In genomic region chr1:151968058-151968457, GRCh38 we compare ENCODE assay signal across 8 cellular contexts. TPM values are rescaled to one million over a fixed set of nuclear protein-coding genes. Genes with fewer than 3 reads are reported as not detected.
A peak's percentile ranks its signal among the peaks of the same experiment; 100 is the strongest.
DNase-seq lines count a peak whose midpoint lies in the region; ATAC-seq and TF ChIP-seq lines count a peak whose summit lies in the region.

No MANE protein-coding gene starts in this region.

- H3K36me3 Mint-ChIP-seq in naive B cell: no peaks in the 10 kb centered on the region

- H3K4me1 Mint-ChIP-seq in naive B cell: peaks cover 0 to 7% (median 4%) of the 10 kb centered on the region in 3 donors

- H3K27ac ChIP-seq in WERI-Rb-1: no peak overlapping the region

- peaks cover 13 to 35% (median 23%) of the 10 kb centered on the region in 3 donors for H3K27me3 Mint-ChIP-seq in naive B cell

- H3K4me3 ChIP-seq in WERI-Rb-1 (ENCODE audit: low read depth, low read length): no peak overlapping the region

- peaks cover 4% of the 10 kb centered on the region for H3K9me3 ChIP-seq in WERI-Rb-1 (ENCODE audit: severe bottlenecking)

- ATAC-seq in naive B cell (ENCODE audit: low read depth in 2 of 2) (peak; percentile 75 to 81), HG02642 (IDR thresholded peaks at IDR 0.05; ENCODE audit: poor library complexity, unreplicated experiment) (no peak)

- H3K4me3 Mint-ChIP-seq in naive B cell: no peak overlapping the region

- H3K27ac Mint-ChIP-seq in naive B cell: no peak overlapping the region

- peak; percentile 79 for TF ChIP-seq CTCF in WERI-Rb-1 (IDR thresholded peaks at IDR 0.05; ENCODE audit: low read depth, low read length)

- peaks cover 98% of the 10 kb centered on the region for H3K27me3 ChIP-seq in WERI-Rb-1 (ENCODE audit: insufficient read depth, low read depth, severe bottlenecking)

- DNase-seq in ELR (ENCODE audit: low read depth): peak; percentile 73
- peak; percentile 69 for DNase-seq in M059J (ENCODE audit: low read depth)
- DNase-seq in WERI-Rb-1: peak; percentile 35
- DNase-seq in effector CD4-positive, alpha-beta T cell: peak; percentile 38
- peak; percentile 29 for DNase-seq in naive B cell
- no peak for DNase-seq in ureter (ENCODE audit: low spot score)
- DNase-seq in NCI-H187 (lab: John Stamatoyannopoulos, UW): no peak

- no peaks in the 10 kb centered on the region for H3K9me3 Mint-ChIP-seq in naive B cell

- H3K36me3 ChIP-seq in WERI-Rb-1: no peaks in the 10 kb centered on the region

RNA-seq across cellular contexts. Expression of gene S100A10, which starts 25.6 kb away (rescaled TPM):
- total RNA-seq in M059J (2014; rRNA removed; shearing (Covaris generic)): 120 and 154 TPM in 2 replicates
- 100 to 1,000 TPM; 115 to 209 (median 180) TPM for polyA plus RNA-seq in naive B cell (ENCODE audit: low read depth in 6 of 6)
- total RNA-seq in ureter: 152 TPM

RNA-seq across cellular contexts. Expression of gene THEM4, which starts 58.7 kb away (rescaled TPM):
- total RNA-seq in M059J (2014; rRNA removed; shearing (Covaris generic)): 8.2 and 11.7 TPM in 2 replicates
- polyA plus RNA-seq in naive B cell (ENCODE audit: low read depth in 6 of 6): 10 to 100 TPM in 2 of 6 donors, 1 to 10 TPM in 4; 6.6 to 11.9 (median 8.1) TPM
- 28.2 TPM for total RNA-seq in ureter

Comparison
In these comparisons a context has a peak if more than half of its experiments do, and no peak if none do; other contexts are left out.
1. DNase-seq: peak in ELR (single experiment), M059J (single experiment), WERI-Rb-1 (single experiment), effector CD4-positive, alpha-beta T cell (single experiment) and naive B cell (single experiment); none in ureter (single experiment) and NCI-H187 (0 of 2).